In the genomic region with DNA sequence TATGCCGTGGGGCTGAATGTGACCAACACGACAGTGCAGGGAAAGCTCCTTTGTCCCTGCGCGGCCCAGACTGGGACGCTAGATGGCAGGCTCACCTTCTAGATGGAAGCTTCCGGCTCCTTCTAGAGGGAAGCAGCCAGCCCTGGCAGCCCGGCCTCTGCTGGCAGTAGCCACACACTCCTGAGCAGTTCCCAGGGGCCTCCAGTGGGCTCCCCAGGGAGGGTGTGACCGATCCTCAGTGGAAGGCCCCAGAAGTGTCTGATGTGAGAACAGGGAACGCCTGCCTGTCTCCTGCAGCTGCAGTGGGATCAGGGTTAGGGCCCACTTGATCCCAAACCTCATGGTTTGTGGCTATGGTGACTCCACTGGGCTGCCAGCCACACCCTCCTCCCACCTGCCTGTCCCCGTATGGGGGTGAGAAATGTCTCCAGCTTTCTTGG, we compare ENCODE assay signal across 1 cellular context.
A peak's percentile ranks its signal among the peaks of the same experiment; 100 is the strongest.
TF ChIP-seq lines count a peak whose summit lies in the region.

No MANE protein-coding gene starts in this region.

TF ChIP-seq in SK-N-SH, 30 proteins besides CTCF, POLR2A, EP300 and RAD21 (continued from another document):
- TF ChIP-seq IRF3 (IDR thresholded peaks at IDR 0.05; ENCODE audit: low read depth, low read length): no peak
- no peak for TF ChIP-seq MEF2A (IDR thresholded peaks at IDR 0.05; ENCODE audit: borderline replicate concordance, low read depth)
- TF ChIP-seq JUND (IDR thresholded peaks at IDR 0.05): no peak
- TF ChIP-seq CHD2 (IDR thresholded peaks at IDR 0.05; ENCODE audit: low read length, partially characterized antibody): peak; percentile 53
- TF ChIP-seq NFIC (IDR thresholded peaks at IDR 0.05; ENCODE audit: borderline replicate concordance): no peak
- TF ChIP-seq NRF1 (IDR thresholded peaks at IDR 0.05; ENCODE audit: low read depth, low read length): no peak
- no peak for TF ChIP-seq FOXJ3 (CRISPR knock-in tag; IDR thresholded peaks at IDR 0.05)
- 0 out of 2 replicates have a peak, but pooled peaks have one; percentile 27 for TF ChIP-seq SIN3A (IDR thresholded peaks at IDR 0.05; ENCODE audit: borderline replicate concordance, low read depth, low read length)
- no peak for TF ChIP-seq FOXM1 (IDR thresholded peaks at IDR 0.05; ENCODE audit: low read depth)
- TF ChIP-seq, protein P1, sequence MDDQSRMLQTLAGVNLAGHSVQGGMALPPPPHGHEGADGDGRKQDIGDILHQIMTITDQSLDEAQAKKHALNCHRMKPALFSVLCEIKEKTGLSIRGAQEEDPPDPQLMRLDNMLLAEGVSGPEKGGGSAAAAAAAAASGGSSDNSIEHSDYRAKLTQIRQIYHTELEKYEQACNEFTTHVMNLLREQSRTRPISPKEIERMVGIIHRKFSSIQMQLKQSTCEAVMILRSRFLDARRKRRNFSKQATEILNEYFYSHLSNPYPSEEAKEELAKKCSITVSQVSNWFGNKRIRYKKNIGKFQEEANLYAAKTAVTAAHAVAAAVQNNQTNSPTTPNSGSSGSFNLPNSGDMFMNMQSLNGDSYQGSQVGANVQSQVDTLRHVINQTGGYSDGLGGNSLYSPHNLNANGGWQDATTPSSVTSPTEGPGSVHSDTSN (IDR thresholded peaks at IDR 0.05): no peak
